ENCODE assay signal across 1 cellular context in genomic region chr10:110005716-110006115, GRCh38.
TF ChIP-seq lines count a peak whose summit lies in the region.

No MANE protein-coding gene starts in this region.

TF ChIP-seq in HEK293, 187 proteins besides CTCF, POLR2A, EP300 and RAD21 (continued from another document):
- TF ChIP-seq ZNF513 (tag by site-specific recombination; IDR thresholded peaks at IDR 0.05) (no peak), KLF1 (tag by site-specific recombination; IDR thresholded peaks at IDR 0.05) (no peak), ZNF645 (tag by site-specific recombination; IDR thresholded peaks at IDR 0.05) (no peak), ZNF214 (tag by site-specific recombination; IDR thresholded peaks at IDR 0.05; ENCODE audit: borderline replicate concordance) (no peak), ZNF785 (tag by site-specific recombination; IDR thresholded peaks at IDR 0.05) (no peak)
TF ChIP-seq in HEK293: peak in this region for 17.
